Comparison of ENCODE assay signal across 8 cellular contexts in genomic region chr12:15882055-15882971, GRCh38. TPM values are rescaled to one million over a fixed set of nuclear protein-coding genes. Genes with fewer than 3 reads are reported as not detected.
DNase-seq lines count a peak whose midpoint lies in the region; ATAC-seq and TF ChIP-seq lines count a peak whose summit lies in the region.

Gene STRAP (plus strand): TSS chr12:15882387. CDS start chr12:15882708, 321 bp downstream.

- TF ChIP-seq CTCF in RWPE2 (IDR thresholded peaks at IDR 0.05; ENCODE audit: poor library complexity, severe bottlenecking) (no peak), fibroblast of mammary gland (conservative IDR thresholded peaks at IDR 0.05; ENCODE audit: control insufficient read depth, insufficient read depth, low read depth, low read length) (no peak), natural killer cell (IDR thresholded peaks at IDR 0.05) (no peak)

- intact Hi-C loops in activated T-helper 2 cell treated with anti-CD3 and anti-CD28 coated beads, Interferon-gamma antibody, Interleukin-2, Interleukin-4, amounts not matched to agents 10 μg/mL and 5 μg/mL and 100 μg/mL, durations not matched to agents 14 hours and 24 hours and 36 hours (cut with micrococcal nuclease) = loop anchor here (1.0 to 10.0 kb wide), 6 partner anchors 16 to 1110 kb away; partner anchors contain the start of genes ARHGDIB, C12orf60, DERA and EPS8
- intact Hi-C loops in natural killer cell (cut with micrococcal nuclease) = loop anchor here (1.0 to 5.0 kb wide), 3 partner anchors 29 to 1080 kb away; partner anchors contain the start of genes C12orf60, DERA, EPS8 and WBP11

- DNase-seq in EH (ENCODE audit: low read depth) (peak; percentile 96), H4 (ENCODE audit: low spot score) (peak; percentile 97), LoVo (ENCODE audit: low spot score) (peak; percentile 99), RWPE2 (ENCODE audit: low spot score) (peak; percentile 71), fibroblast of mammary gland (ENCODE audit: low read depth) (peak; percentile 96), natural killer cell (peak; percentile 97)
- DNase-seq in activated T-helper 2 cell treated with anti-CD3 and anti-CD28 coated beads, Interferon-gamma antibody, Interleukin-2, Interleukin-4, amounts not matched to agents 10 μg/mL and 5 μg/mL and 100 μg/mL, durations not matched to agents 14 hours and 24 hours and 36 hours (ENCODE audit: low spot score) = peak; percentile 95
- DNase-seq in stimulated activated naive CD4-positive, alpha-beta T cell treated with Interleukin-2 at 50 U/mL for 16 hours (lab: John Stamatoyannopoulos, UW) = peak; percentile 94

- H3K9me3 ChIP-seq in RWPE2 (ENCODE audit: severe bottlenecking) = no peaks in the 10 kb centered on the region

- no peaks in the 10 kb centered on the region for H3K9me3 Mint-ChIP-seq in activated T-helper 2 cell treated with anti-CD3 and anti-CD28 coated beads, Interferon-gamma antibody, Interleukin-2, Interleukin-4, amounts not matched to agents 10 μg/mL and 5 μg/mL and 100 μg/mL, durations not matched to agents 14 hours and 24 hours and 36 hours
- H3K9me3 Mint-ChIP-seq in natural killer cell = no peaks in the 10 kb centered on the region

- H3K27me3 Mint-ChIP-seq in activated T-helper 2 cell treated with anti-CD3 and anti-CD28 coated beads, Interferon-gamma antibody, Interleukin-2, Interleukin-4, amounts not matched to agents 10 μg/mL and 5 μg/mL and 100 μg/mL, durations not matched to agents 14 hours and 24 hours and 36 hours (ENCODE audit: low read depth) = no peaks in the 10 kb centered on the region
- peaks cover 0 to 8% of the 10 kb centered on the region in 2 donors for H3K27me3 Mint-ChIP-seq in natural killer cell (ENCODE audit: low read depth in 2 of 2)

- no peaks in the 10 kb centered on the region for H3K27me3 ChIP-seq in RWPE2 (ENCODE audit: insufficient read depth, poor library complexity, severe bottlenecking)

- peak; percentile 93 for ATAC-seq in RWPE2 (ENCODE audit: low read depth)
- ATAC-seq in natural killer cell = peak; percentile 91 to 98 (median 91)

- peaks cover 35% of the 10 kb centered on the region for H3K4me1 Mint-ChIP-seq in activated T-helper 2 cell treated with anti-CD3 and anti-CD28 coated beads, Interferon-gamma antibody, Interleukin-2, Interleukin-4, amounts not matched to agents 10 μg/mL and 5 μg/mL and 100 μg/mL, durations not matched to agents 14 hours and 24 hours and 36 hours (ENCODE audit: low read depth)
- H3K4me1 Mint-ChIP-seq in natural killer cell = peaks cover 37 to 57% of the 10 kb centered on the region in 2 donors

- H3K27ac Mint-ChIP-seq in activated T-helper 2 cell treated with anti-CD3 and anti-CD28 coated beads, Interferon-gamma antibody, Interleukin-2, Interleukin-4, amounts not matched to agents 10 μg/mL and 5 μg/mL and 100 μg/mL, durations not matched to agents 14 hours and 24 hours and 36 hours = peak within 1 kb of the TSS; percentile 96
- H3K27ac Mint-ChIP-seq in natural killer cell = peak within 1 kb of the TSS; percentile 98 to 99

- peak within 1 kb of the TSS; percentile 93 for H3K4me3 Mint-ChIP-seq in activated T-helper 2 cell treated with anti-CD3 and anti-CD28 coated beads, Interferon-gamma antibody, Interleukin-2, Interleukin-4, amounts not matched to agents 10 μg/mL and 5 μg/mL and 100 μg/mL, durations not matched to agents 14 hours and 24 hours and 36 hours (ENCODE audit: low read depth)
- peak within 1 kb of the TSS; percentile 96 for H3K4me3 Mint-ChIP-seq in natural killer cell

- H3K4me3 ChIP-seq in RWPE2 (ENCODE audit: severe bottlenecking) (peak within 1 kb of the TSS; percentile 81), fibroblast of mammary gland (ENCODE audit: control insufficient read depth, low read depth, low read length) (peak within 1 kb of the TSS; percentile 95)

- H3K36me3 ChIP-seq in RWPE2 (ENCODE audit: low read depth) = peaks cover 33% of the 10 kb centered on the region

- peak within 1 kb of the TSS; percentile 71 for H3K27ac ChIP-seq in RWPE2 (ENCODE audit: poor library complexity, severe bottlenecking)

- no peaks in the 10 kb centered on the region for H3K4me1 ChIP-seq in RWPE2 (ENCODE audit: insufficient read depth, poor library complexity, severe bottlenecking)

- peaks cover 51% of the 10 kb centered on the region for H3K36me3 Mint-ChIP-seq in activated T-helper 2 cell treated with anti-CD3 and anti-CD28 coated beads, Interferon-gamma antibody, Interleukin-2, Interleukin-4, amounts not matched to agents 10 μg/mL and 5 μg/mL and 100 μg/mL, durations not matched to agents 14 hours and 24 hours and 36 hours (ENCODE audit: low read depth)
- no peaks in the 10 kb centered on the region for H3K36me3 Mint-ChIP-seq in natural killer cell

RNA-seq across cellular contexts. Expression of gene STRAP, which starts in this region (rescaled TPM):
- 156 and 176 TPM in 2 replicates for total RNA-seq in H4 (2014; rRNA removed; shearing (Covaris generic))
- total RNA-seq in activated T-helper 2 cell treated with anti-CD3 and anti-CD28 coated beads, Interferon-gamma antibody, Interleukin-2, Interleukin-4, amounts not matched to agents 10 μg/mL and 5 μg/mL and 100 μg/mL, durations not matched to agents 14 hours and 24 hours and 36 hours = 144 TPM in 2 replicates
- total RNA-seq in natural killer cell = 100 to 1,000 TPM in 1 of 3 donors, 10 to 100 TPM in 2; 90.7 to 117 (median 91.0) TPM

Comparison
In these comparisons a context has a peak if more than half of its experiments do, and no peak if none do; other contexts are left out.
1. Peak in every context shown above with its lines: DNase-seq, ATAC-seq, H3K4me3 ChIP-seq and H3K27ac ChIP-seq.